18 cellular contexts compared by ENCODE assay signal in genomic region chr4:88981993-88982392, GRCh38.
DNase-seq lines count a peak whose midpoint lies in the region; ATAC-seq and TF ChIP-seq lines count a peak whose summit lies in the region.
"Had no signal": no experiment of that assay in that cellular context is flagged by ENCODE, and none has a peak within 500 bp of the region (broad histone marks: within the 10 kb centered on the region; RNA-seq: fewer than 3 reads in every experiment).

No MANE protein-coding gene starts in this region.

- H3K4me2 ChIP-seq in hepatocyte (no peak overlapping the region), GM23338 (no peak overlapping the region)

- H3K36me3 ChIP-seq in hepatocyte (replicated peaks; ENCODE audit: insufficient read depth, low read depth) (no peaks in the 10 kb centered on the region), GM23338 (ENCODE audit: insufficient read depth) (no peaks in the 10 kb centered on the region)
- H3K36me3 ChIP-seq: tibial nerve had no signal

- H3K9me3 ChIP-seq in hepatocyte (ENCODE audit: low read depth) = no peaks in the 10 kb centered on the region
- H3K9me3 ChIP-seq: tibial nerve had no signal

- H3K9me3 Mint-ChIP-seq in GM23338 = no peaks in the 10 kb centered on the region
- H3K9me3 Mint-ChIP-seq in activated CD4-positive, alpha-beta memory T cell treated with anti-CD3 and anti-CD28 coated beads for 36 hours = no peaks in the 10 kb centered on the region
- H3K9me3 Mint-ChIP-seq: endodermal cell; stimulated activated effector memory CD8-positive, alpha-beta T cell treated with anti-CD3 and anti-CD28 coated beads, Interleukin-12 subunit alpha, Interleukin-12 subunit beta, amount 100 ng/mL, for 72 hours had no signal

- H3K4me1 ChIP-seq in hepatocyte (ENCODE audit: insufficient read depth) = peaks cover 7% of the 10 kb centered on the region
- H3K4me1 ChIP-seq in GM23338 (ENCODE audit: insufficient read depth) = no peaks in the 10 kb centered on the region
- H3K4me1 ChIP-seq: tibial nerve had no signal

- H3K27me3 ChIP-seq in hepatocyte = no peaks in the 10 kb centered on the region
- no peaks in the 10 kb centered on the region for H3K27me3 ChIP-seq in GM23338 (ENCODE audit: insufficient read depth)
- H3K27me3 ChIP-seq: tibial nerve had no signal

- peak overlapping the region; percentile 18 for H3K27ac ChIP-seq in hepatocyte
- H3K27ac ChIP-seq in GM23338 (ENCODE audit: low read depth) = no peak overlapping the region
- H3K27ac ChIP-seq: RWPE1, tibial nerve, VCaP had no signal

- H3K4me1 Mint-ChIP-seq in GM23338 = no peaks in the 10 kb centered on the region
- H3K4me1 Mint-ChIP-seq in activated CD4-positive, alpha-beta memory T cell treated with anti-CD3 and anti-CD28 coated beads for 36 hours (ENCODE audit: low read depth) = no peaks in the 10 kb centered on the region
- H3K4me1 Mint-ChIP-seq: endodermal cell; stimulated activated effector memory CD8-positive, alpha-beta T cell treated with anti-CD3 and anti-CD28 coated beads, Interleukin-12 subunit alpha, Interleukin-12 subunit beta, amount 100 ng/mL, for 72 hours had no signal

- H2AFZ ChIP-seq in hepatocyte = no peak overlapping the region
- H2AFZ ChIP-seq in GM23338 = no peak overlapping the region

- 64% methylated on average over 2 of the region's 2 CpGs for WGBS in hepatocyte (ENCODE audit: low lambda C conversion rate, missing lambda C conversion rate)

- DNase-seq in hepatocyte (ENCODE audit: low spot score) = no peak
- DNase-seq in GM23338 (ENCODE audit: low spot score) = no peak
- no peak for DNase-seq in NCI-H345 treated with DMSO at 0.1 percent for 48 hours (lab: John Stamatoyannopoulos, UW; ENCODE audit: unreplicated experiment)
- no peak for DNase-seq in activated CD4-positive, alpha-beta memory T cell treated with anti-CD3 and anti-CD28 coated beads for 36 hours
- DNase-seq: activated gamma-delta T cell, DMS 273 treated with DMSO at 0.1 percent for 48 hours, endodermal cell, GOT3, NCI-H2081 treated with DMSO at 0.1 percent for 48 hours, posterior cingulate gyrus had no signal

- CTCF ChIA-PET in activated CD4-positive, alpha-beta memory T cell treated with anti-CD3 and anti-CD28 coated beads for 36 hours (lab: Charles Lee) = no interaction called here

- no peaks in the 10 kb centered on the region for H3K79me2 ChIP-seq in hepatocyte
- H3K79me2 ChIP-seq in GM23338 (replicated peaks; ENCODE audit: insufficient read depth) = no peaks in the 10 kb centered on the region

- no peak for TF ChIP-seq CTCF in hepatocyte (IDR thresholded peaks at IDR 0.05; ENCODE audit: poor library complexity)
- TF ChIP-seq CTCF in GM23338 (conservative IDR thresholded peaks at IDR 0.05; ENCODE audit: low read depth in 2 of 2) = no peak

- POLR2A ChIA-PET in activated CD4-positive, alpha-beta memory T cell treated with anti-CD3 and anti-CD28 coated beads for 36 hours (lab: Charles Lee) = no interaction called here

- no peaks in the 10 kb centered on the region for H3K9me2 ChIP-seq in hepatocyte (replicated peaks; ENCODE audit: insufficient read depth)
- H3K9me2 ChIP-seq in GM23338 (ENCODE audit: insufficient read depth) = no peaks in the 10 kb centered on the region

- H3K27ac Mint-ChIP-seq in GM23338 = no peak overlapping the region
- H3K27ac Mint-ChIP-seq in activated CD4-positive, alpha-beta memory T cell treated with anti-CD3 and anti-CD28 coated beads for 36 hours = no peak overlapping the region
- H3K27ac Mint-ChIP-seq: endodermal cell; stimulated activated effector memory CD8-positive, alpha-beta T cell treated with anti-CD3 and anti-CD28 coated beads, Interleukin-12 subunit alpha, Interleukin-12 subunit beta, amount 100 ng/mL, for 72 hours had no signal

- no peaks in the 10 kb centered on the region for H3F3A ChIP-seq in GM23338 (replicated peaks; ENCODE audit: low read depth)

- H3K4me3 ChIP-seq in hepatocyte = no peak overlapping the region
- no peak overlapping the region for H3K4me3 ChIP-seq in GM23338
- H3K4me3 ChIP-seq: tibial nerve had no signal

- ATAC-seq in GM19043 (IDR thresholded peaks at IDR 0.05; ENCODE audit: low read depth, unreplicated experiment) (peak; percentile 88), GM21786 (IDR thresholded peaks at IDR 0.05; ENCODE audit: unreplicated experiment) (peak; percentile 92), HG03135 (IDR thresholded peaks at IDR 0.05; ENCODE audit: unreplicated experiment) (peak; percentile 81), GM23338 (no peak), GM18502 (IDR thresholded peaks at IDR 0.05; ENCODE audit: poor library complexity, unreplicated experiment) (no peak)
- ATAC-seq: stimulated activated effector memory CD8-positive, alpha-beta T cell treated with anti-CD3 and anti-CD28 coated beads, Interleukin-12 subunit alpha, Interleukin-12 subunit beta, amount 100 ng/mL, for 72 hours had no signal

- no peak overlapping the region for H3K4me3 Mint-ChIP-seq in GM23338
- no peak overlapping the region for H3K4me3 Mint-ChIP-seq in activated CD4-positive, alpha-beta memory T cell treated with anti-CD3 and anti-CD28 coated beads for 36 hours
- H3K4me3 Mint-ChIP-seq: endodermal cell; stimulated activated effector memory CD8-positive, alpha-beta T cell treated with anti-CD3 and anti-CD28 coated beads, Interleukin-12 subunit alpha, Interleukin-12 subunit beta, amount 100 ng/mL, for 72 hours had no signal

- no peaks in the 10 kb centered on the region for H3K36me3 Mint-ChIP-seq in GM23338 (ENCODE audit: low read depth)
- no peaks in the 10 kb centered on the region for H3K36me3 Mint-ChIP-seq in activated CD4-positive, alpha-beta memory T cell treated with anti-CD3 and anti-CD28 coated beads for 36 hours
- H3K36me3 Mint-ChIP-seq: stimulated activated effector memory CD8-positive, alpha-beta T cell treated with anti-CD3 and anti-CD28 coated beads, Interleukin-12 subunit alpha, Interleukin-12 subunit beta, amount 100 ng/mL, for 72 hours had no signal

- no peaks in the 10 kb centered on the region for H3K27me3 Mint-ChIP-seq in GM23338 (ENCODE audit: insufficient read depth, low read depth, poor library complexity)
- no peaks in the 10 kb centered on the region for H3K27me3 Mint-ChIP-seq in activated CD4-positive, alpha-beta memory T cell treated with anti-CD3 and anti-CD28 coated beads for 36 hours

- H4K20me1 ChIP-seq in hepatocyte (ENCODE audit: insufficient read depth, poor library complexity, severe bottlenecking) (no peaks in the 10 kb centered on the region), GM23338 (replicated peaks; ENCODE audit: insufficient read depth) (no peaks in the 10 kb centered on the region)

- intact Hi-C loops in activated CD4-positive, alpha-beta memory T cell treated with anti-CD3 and anti-CD28 coated beads for 36 hours (cut with micrococcal nuclease) = no loop called here

TF ChIP-seq in GM23338, 12 proteins besides CTCF, POLR2A, EP300 and RAD21 (continues in another document):
- TF ChIP-seq EZH2 (IDR thresholded peaks at IDR 0.05; ENCODE audit: low read depth, unreplicated experiment) = no peak
- no peak for TF ChIP-seq EZH2phosphoT487 (IDR thresholded peaks at IDR 0.05; ENCODE audit: unreplicated experiment)
- TF ChIP-seq REST (IDR thresholded peaks at IDR 0.05; ENCODE audit: unreplicated experiment) = no peak
- no peak for TF ChIP-seq ETS1 (IDR thresholded peaks at IDR 0.05)
- TF ChIP-seq ZNF331 (CRISPR knock-in tag; IDR thresholded peaks at IDR 0.05; ENCODE audit: low read depth) = no peak
- TF ChIP-seq NANOG (IDR thresholded peaks at IDR 0.05; ENCODE audit: borderline replicate concordance) = no peak

Comparison
In these comparisons a context has a peak if more than half of its experiments do, and no peak if none do; other contexts are left out.
1. ATAC-seq: peak in GM19043 (single experiment), GM21786 (single experiment) and HG03135 (single experiment); none in GM23338 (single experiment) and GM18502 (single experiment).